Comparison of ENCODE assay signal across 23 cellular contexts in the genomic region with DNA sequence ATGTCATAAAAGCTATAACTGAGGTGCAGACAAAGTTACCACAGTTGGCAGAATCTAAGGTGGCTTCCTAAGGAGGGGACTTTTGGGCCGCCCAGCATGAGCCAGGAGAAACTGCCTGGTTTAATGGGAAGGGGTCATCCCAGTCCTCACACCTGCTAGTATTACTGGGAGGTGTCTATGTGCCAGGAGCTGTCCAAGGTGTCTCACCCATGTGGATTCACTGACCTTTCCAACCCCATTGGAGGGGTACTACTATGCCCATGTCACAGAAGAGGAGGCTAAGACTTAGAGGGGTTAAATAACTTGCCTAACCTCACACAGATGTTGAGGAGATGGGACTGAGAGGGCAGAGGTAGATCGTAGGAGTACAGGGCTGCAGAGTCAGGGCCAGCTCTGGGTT. TPM values are rescaled to one million over a fixed set of nuclear protein-coding genes. Genes with fewer than 3 reads are reported as not detected.
DNase-seq lines count a peak whose midpoint lies in the region; ATAC-seq, FAIRE-seq and TF ChIP-seq lines count a peak whose summit lies in the region.
"Had no signal": no experiment of that assay in that cellular context is flagged by ENCODE, and none has a peak within 500 bp of the region (broad histone marks: within the 10 kb centered on the region; RNA-seq: fewer than 3 reads in every experiment).

No MANE protein-coding gene starts in this region.

- no peak for TF ChIP-seq CTCF in A549 (IDR thresholded peaks at IDR 0.05)

- no peaks in the 10 kb centered on the region for H3K9me3 ChIP-seq in A549
- H3K9me3 ChIP-seq: BE2C, HAP-1 had no signal

- H3K4me1 ChIP-seq in A549: peaks cover 11% of the 10 kb centered on the region
- H3K4me1 ChIP-seq: BE2C, HAP-1 had no signal

- DNase-seq in A549 (ENCODE audit: low read depth in 1 of 2, low spot score in 1 of 2) (no peak), H7 (peak; percentile 14), iPS-NIHi11 (ENCODE audit: low spot score) (peak; percentile 13), urothelium cell line (ENCODE audit: low spot score) (no peak)
- DNase-seq: ACHN; BE2C; C1 segment of cervical spinal cord; CD4-positive, CD25-positive, alpha-beta regulatory T cell; CD8-positive, alpha-beta memory T cell; COR-L47; DMS 273 treated with DMSO at 0.1 percent for 48 hours; DMS53; DND-41; EL; KG1 had no signal

- TF ChIP-seq RAD21 in A549 (conservative IDR thresholded peaks at IDR 0.05 in 1 of 2, IDR thresholded peaks at IDR 0.05 in 1 of 2): no peak

- H3K36me3 ChIP-seq in H7 (replicated peaks; ENCODE audit: control insufficient read depth, insufficient read depth, low read length): no peaks in the 10 kb centered on the region

- POLR2A ChIA-PET in A549 (lab: Yijun Ruan, JAX): no interaction called here

- ATAC-seq in A549: no peak
- no peak for ATAC-seq in GM21786 (IDR thresholded peaks at IDR 0.05; ENCODE audit: unreplicated experiment)
- ATAC-seq in HG02970 (IDR thresholded peaks at IDR 0.05; ENCODE audit: low FRiP score, unreplicated experiment): no peak

- WGBS in A549 (ENCODE audit: missing lambda C conversion rate): 83% methylated on average over 2 of the region's 2 CpGs

- no peak for TF ChIP-seq EP300 in A549 (IDR thresholded peaks at IDR 0.05)

- CTCF ChIA-PET in A549 (lab: Yijun Ruan, JAX): interaction anchor here (0.9 to 25.9 kb wide), 9 partner anchors 8 to 318 kb away, joined by 3 to 522 read pairs (median 7); a partner anchor contains a TSS

- no peak overlapping the region for H3K4me2 ChIP-seq in A549

- no peak overlapping the region for H3K4me3 ChIP-seq in A549
- no peak overlapping the region for H3K4me3 ChIP-seq in H7 (ENCODE audit: insufficient read depth, low read depth, low read length)
- H3K4me3 ChIP-seq: HAP-1 had no signal

- no peak for FAIRE-seq in A549 (lab: Jason Lieb, UNC)
- FAIRE-seq in urothelium cell line (lab: Jason Lieb, UNC): no peak
- FAIRE-seq: GM12892, GM18507, H1, HTR-8/SVneo had no signal

- no peak for TF ChIP-seq POLR2A in A549 (IDR thresholded peaks at IDR 0.05; ENCODE audit: low read length)

- H3K27me3 ChIP-seq in H7 (ENCODE audit: control insufficient read depth, insufficient read depth, low read length): no peaks in the 10 kb centered on the region
- H3K27me3 ChIP-seq: BE2C had no signal

- H3K27ac ChIP-seq in A549: no peak overlapping the region

TF ChIP-seq in A549, 52 proteins besides CTCF, POLR2A, EP300 and RAD21:
- TF ChIP-seq, protein P1, sequence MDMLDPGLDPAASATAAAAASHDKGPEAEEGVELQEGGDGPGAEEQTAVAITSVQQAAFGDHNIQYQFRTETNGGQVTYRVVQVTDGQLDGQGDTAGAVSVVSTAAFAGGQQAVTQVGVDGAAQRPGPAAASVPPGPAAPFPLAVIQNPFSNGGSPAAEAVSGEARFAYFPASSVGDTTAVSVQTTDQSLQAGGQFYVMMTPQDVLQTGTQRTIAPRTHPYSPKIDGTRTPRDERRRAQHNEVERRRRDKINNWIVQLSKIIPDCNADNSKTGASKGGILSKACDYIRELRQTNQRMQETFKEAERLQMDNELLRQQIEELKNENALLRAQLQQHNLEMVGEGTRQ (IDR thresholded peaks at IDR 0.05): no peak
- no peak for TF ChIP-seq HOXB13 (CRISPR knock-in tag; IDR thresholded peaks at IDR 0.05; ENCODE audit: low read depth)
- TF ChIP-seq HEYL (CRISPR knock-in tag; IDR thresholded peaks at IDR 0.05): no peak
- TF ChIP-seq, protein P2, sequence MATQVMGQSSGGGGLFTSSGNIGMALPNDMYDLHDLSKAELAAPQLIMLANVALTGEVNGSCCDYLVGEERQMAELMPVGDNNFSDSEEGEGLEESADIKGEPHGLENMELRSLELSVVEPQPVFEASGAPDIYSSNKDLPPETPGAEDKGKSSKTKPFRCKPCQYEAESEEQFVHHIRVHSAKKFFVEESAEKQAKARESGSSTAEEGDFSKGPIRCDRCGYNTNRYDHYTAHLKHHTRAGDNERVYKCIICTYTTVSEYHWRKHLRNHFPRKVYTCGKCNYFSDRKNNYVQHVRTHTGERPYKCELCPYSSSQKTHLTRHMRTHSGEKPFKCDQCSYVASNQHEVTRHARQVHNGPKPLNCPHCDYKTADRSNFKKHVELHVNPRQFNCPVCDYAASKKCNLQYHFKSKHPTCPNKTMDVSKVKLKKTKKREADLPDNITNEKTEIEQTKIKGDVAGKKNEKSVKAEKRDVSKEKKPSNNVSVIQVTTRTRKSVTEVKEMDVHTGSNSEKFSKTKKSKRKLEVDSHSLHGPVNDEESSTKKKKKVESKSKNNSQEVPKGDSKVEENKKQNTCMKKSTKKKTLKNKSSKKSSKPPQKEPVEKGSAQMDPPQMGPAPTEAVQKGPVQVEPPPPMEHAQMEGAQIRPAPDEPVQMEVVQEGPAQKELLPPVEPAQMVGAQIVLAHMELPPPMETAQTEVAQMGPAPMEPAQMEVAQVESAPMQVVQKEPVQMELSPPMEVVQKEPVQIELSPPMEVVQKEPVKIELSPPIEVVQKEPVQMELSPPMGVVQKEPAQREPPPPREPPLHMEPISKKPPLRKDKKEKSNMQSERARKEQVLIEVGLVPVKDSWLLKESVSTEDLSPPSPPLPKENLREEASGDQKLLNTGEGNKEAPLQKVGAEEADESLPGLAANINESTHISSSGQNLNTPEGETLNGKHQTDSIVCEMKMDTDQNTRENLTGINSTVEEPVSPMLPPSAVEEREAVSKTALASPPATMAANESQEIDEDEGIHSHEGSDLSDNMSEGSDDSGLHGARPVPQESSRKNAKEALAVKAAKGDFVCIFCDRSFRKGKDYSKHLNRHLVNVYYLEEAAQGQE (IDR thresholded peaks at IDR 0.05): peak; percentile 40
- TF ChIP-seq RFX5 (IDR thresholded peaks at IDR 0.05): no peak

TF ChIP-seq in PFSK-1, 5 proteins besides CTCF, POLR2A, EP300 and RAD21:
- no peak for TF ChIP-seq POLR2AphosphoS5 (IDR thresholded peaks at IDR 0.05; ENCODE audit: low read depth, low read length)
- TF ChIP-seq SIN3A (IDR thresholded peaks at IDR 0.05; ENCODE audit: borderline replicate concordance, insufficient read depth, low read length): no peak
- TF ChIP-seq, protein P2 (IDR thresholded peaks at IDR 0.05; ENCODE audit: insufficient read depth in 1 of 2, low read depth in 2 of 2, low read length in 2 of 2): peak; percentile 57 to 87; a peak in 3 of 4 replicates

RNA-seq across cellular contexts. Expression of a gene that starts 10.2 kb away (rescaled TPM):
- polyA plus RNA-seq in A549 (2011; rRNA removed) (2.7 and 3.1 TPM in 2 replicates), A549 (2017; fragmentation: RNase III; extraction: RNeasy Plus Mini Kit Qiagen cat#74134 plus additional on column Dnase treatment) (4.8 to 5.8 TPM (median 5.0 TPM) in 3 replicates)
- polyA plus RNA-seq in A549 (2012; cell fraction: cytosol; rRNA removed): 4.5 and 6.7 TPM in 2 replicates
- 13.3 and 15.2 TPM in 2 replicates for polyA plus RNA-seq in A549 (2012; cell fraction: nucleus; rRNA removed)
- polyA minus RNA-seq in A549 (2011; rRNA and poly(A)+ RNA removed): 10.3 and 10.5 TPM in 2 replicates
- 1.7 and 3.0 TPM in 2 replicates for total RNA-seq in H7 (2014; rRNA removed; shearing (Covaris generic))
- polyA plus RNA-seq in PFSK-1 (2012; ENCODE audit: insufficient read length, low read depth): 6.7 TPM

RNA-seq across cellular contexts. Expression of a gene that starts 19.0 kb away (rescaled TPM):
- polyA plus RNA-seq in A549 (2011; rRNA removed): 11.0 and 11.8 TPM in 2 replicates
- 26.7 and 34.0 TPM in 2 replicates for polyA plus RNA-seq in A549 (2012; cell fraction: cytosol; rRNA removed)
- polyA plus RNA-seq in A549 (2012; cell fraction: nucleus; rRNA removed): 88.1 and 96.6 TPM in 2 replicates
- polyA plus RNA-seq in A549 (2017; fragmentation: RNase III; extraction: RNeasy Plus Mini Kit Qiagen cat#74134 plus additional on column Dnase treatment): 15.7 to 18.2 TPM (median 17.5 TPM) in 3 replicates
- 17.6 and 21.3 TPM in 2 replicates for polyA minus RNA-seq in A549 (2011; rRNA and poly(A)+ RNA removed)
- 17.8 and 23.4 TPM in 2 replicates for total RNA-seq in H7 (2014; rRNA removed; shearing (Covaris generic))
- polyA plus RNA-seq in PFSK-1 (2012; ENCODE audit: insufficient read length, low read depth): 36.9 TPM

RNA-seq across cellular contexts. Expression of a gene that starts 24.5 kb away (rescaled TPM):
- 152 and 209 TPM in 2 replicates for polyA plus RNA-seq in A549 (2011; rRNA removed)
- polyA plus RNA-seq in A549 (2012; cell fraction: cytosol; rRNA removed): 289 and 369 TPM in 2 replicates
- 208 and 222 TPM in 2 replicates for polyA plus RNA-seq in A549 (2012; cell fraction: nucleus; rRNA removed)
- 196 to 211 TPM (median 208 TPM) in 3 replicates for polyA plus RNA-seq in A549 (2017; fragmentation: RNase III; extraction: RNeasy Plus Mini Kit Qiagen cat#74134 plus additional on column Dnase treatment)
- polyA minus RNA-seq in A549 (2011; rRNA and poly(A)+ RNA removed): 39.6 and 41.8 TPM in 2 replicates
- 203 and 220 TPM in 2 replicates for total RNA-seq in H7 (2014; rRNA removed; shearing (Covaris generic))
- 557 TPM for polyA plus RNA-seq in PFSK-1 (2012; ENCODE audit: insufficient read length, low read depth)

Comparison
In these comparisons a context has a peak if more than half of its experiments do, and no peak if none do; other contexts are left out.
1. DNase-seq: peak in H7 (single experiment) and iPS-NIHi11 (single experiment); none in A549 (0 of 2) and urothelium cell line (single experiment).